In the genomic region with DNA sequence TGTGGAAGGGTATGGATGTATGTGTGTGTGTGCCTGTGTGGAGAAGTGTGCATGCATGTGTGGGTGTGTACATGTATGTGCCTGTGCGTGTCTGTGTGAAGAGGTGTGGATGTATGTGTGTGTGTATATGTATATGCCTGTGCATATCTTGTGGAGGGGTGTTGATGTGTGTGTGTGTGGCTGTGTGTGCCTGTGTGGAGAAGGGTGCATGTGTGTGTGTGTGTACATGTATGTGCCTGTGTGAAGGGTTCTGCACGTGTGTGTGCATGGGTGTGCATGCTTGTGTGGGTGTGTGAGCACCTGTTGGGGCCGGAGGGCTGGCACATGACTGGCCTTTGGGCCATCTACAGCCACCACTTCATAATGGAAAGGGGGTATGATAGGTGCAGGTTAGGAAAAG, we compare ENCODE assay signal across 2 cellular contexts.
TF ChIP-seq lines count a peak whose summit lies in the region.

No MANE protein-coding gene starts in this region.

TF ChIP-seq in HEK293, 187 proteins besides CTCF, POLR2A, EP300 and RAD21:
- TF ChIP-seq, protein P1, sequence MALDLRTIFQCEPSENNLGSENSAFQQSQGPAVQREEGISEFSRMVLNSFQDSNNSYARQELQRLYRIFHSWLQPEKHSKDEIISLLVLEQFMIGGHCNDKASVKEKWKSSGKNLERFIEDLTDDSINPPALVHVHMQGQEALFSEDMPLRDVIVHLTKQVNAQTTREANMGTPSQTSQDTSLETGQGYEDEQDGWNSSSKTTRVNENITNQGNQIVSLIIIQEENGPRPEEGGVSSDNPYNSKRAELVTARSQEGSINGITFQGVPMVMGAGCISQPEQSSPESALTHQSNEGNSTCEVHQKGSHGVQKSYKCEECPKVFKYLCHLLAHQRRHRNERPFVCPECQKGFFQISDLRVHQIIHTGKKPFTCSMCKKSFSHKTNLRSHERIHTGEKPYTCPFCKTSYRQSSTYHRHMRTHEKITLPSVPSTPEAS (tag by site-specific recombination; IDR thresholded peaks at IDR 0.05), result peak; percentile 65
- TF ChIP-seq, protein P2, sequence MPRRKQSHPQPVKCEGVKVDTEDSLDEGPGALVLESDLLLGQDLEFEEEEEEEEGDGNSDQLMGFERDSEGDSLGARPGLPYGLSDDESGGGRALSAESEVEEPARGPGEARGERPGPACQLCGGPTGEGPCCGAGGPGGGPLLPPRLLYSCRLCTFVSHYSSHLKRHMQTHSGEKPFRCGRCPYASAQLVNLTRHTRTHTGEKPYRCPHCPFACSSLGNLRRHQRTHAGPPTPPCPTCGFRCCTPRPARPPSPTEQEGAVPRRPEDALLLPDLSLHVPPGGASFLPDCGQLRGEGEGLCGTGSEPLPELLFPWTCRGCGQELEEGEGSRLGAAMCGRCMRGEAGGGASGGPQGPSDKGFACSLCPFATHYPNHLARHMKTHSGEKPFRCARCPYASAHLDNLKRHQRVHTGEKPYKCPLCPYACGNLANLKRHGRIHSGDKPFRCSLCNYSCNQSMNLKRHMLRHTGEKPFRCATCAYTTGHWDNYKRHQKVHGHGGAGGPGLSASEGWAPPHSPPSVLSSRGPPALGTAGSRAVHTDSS (tag by site-specific recombination; IDR thresholded peaks at IDR 0.05), result no peak
TF ChIP-seq in HEK293: peak in this region for 1.

TF ChIP-seq in IMR-90, 13 proteins besides CTCF, POLR2A, EP300 and RAD21 (continued from another document):
- TF ChIP-seq, protein P3, sequence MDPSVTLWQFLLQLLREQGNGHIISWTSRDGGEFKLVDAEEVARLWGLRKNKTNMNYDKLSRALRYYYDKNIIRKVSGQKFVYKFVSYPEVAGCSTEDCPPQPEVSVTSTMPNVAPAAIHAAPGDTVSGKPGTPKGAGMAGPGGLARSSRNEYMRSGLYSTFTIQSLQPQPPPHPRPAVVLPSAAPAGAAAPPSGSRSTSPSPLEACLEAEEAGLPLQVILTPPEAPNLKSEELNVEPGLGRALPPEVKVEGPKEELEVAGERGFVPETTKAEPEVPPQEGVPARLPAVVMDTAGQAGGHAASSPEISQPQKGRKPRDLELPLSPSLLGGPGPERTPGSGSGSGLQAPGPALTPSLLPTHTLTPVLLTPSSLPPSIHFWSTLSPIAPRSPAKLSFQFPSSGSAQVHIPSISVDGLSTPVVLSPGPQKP (IDR thresholded peaks at IDR 0.05; ENCODE audit: borderline replicate concordance, low read depth, low read length), result no peak
- TF ChIP-seq RCOR1 (IDR thresholded peaks at IDR 0.05; ENCODE audit: insufficient replicate concordance, low read length), result no peak
- TF ChIP-seq, protein P4, sequence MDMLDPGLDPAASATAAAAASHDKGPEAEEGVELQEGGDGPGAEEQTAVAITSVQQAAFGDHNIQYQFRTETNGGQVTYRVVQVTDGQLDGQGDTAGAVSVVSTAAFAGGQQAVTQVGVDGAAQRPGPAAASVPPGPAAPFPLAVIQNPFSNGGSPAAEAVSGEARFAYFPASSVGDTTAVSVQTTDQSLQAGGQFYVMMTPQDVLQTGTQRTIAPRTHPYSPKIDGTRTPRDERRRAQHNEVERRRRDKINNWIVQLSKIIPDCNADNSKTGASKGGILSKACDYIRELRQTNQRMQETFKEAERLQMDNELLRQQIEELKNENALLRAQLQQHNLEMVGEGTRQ (IDR thresholded peaks at IDR 0.05; ENCODE audit: low read depth, low read length), result no peak
- no peak for TF ChIP-seq SMC3 (IDR thresholded peaks at IDR 0.05; ENCODE audit: low read depth, low read length)
TF ChIP-seq in IMR-90: peak in this region for 0.
